Comparison of ENCODE assay signal across 25 cellular contexts in the genomic region with DNA sequence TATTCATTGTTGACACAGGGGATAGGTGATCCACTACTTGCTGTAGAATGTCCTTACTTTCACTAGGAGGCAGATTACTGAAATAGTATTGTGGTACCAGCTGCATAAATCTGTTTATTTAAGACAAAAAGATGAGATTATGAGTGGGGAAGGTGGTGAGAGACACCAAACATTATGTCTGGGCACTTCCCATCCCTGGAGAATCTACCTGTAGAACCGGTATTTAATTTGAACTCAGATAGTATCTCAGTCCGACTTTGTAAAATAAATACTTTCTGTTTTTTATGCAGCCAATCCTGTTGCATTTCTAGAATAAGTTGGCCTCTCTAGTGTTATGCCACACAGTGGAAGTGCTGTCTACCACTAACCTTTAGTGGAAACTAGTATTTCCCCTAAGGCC. TPM values are rescaled to one million over a fixed set of nuclear protein-coding genes. Genes with fewer than 3 reads are reported as not detected.
"Had no signal": no experiment of that assay in that cellular context is flagged by ENCODE, and none has a peak within 500 bp of the region (broad histone marks: within the 10 kb centered on the region; RNA-seq: fewer than 3 reads in every experiment).

No MANE protein-coding gene starts in this region.

- H3K27ac Mint-ChIP-seq: activated T-cell treated with anti-CD3 and anti-CD28 coated beads, Interleukin-2, amount 50 U/mL, for 72 hours; activated T-helper 2 cell treated with anti-CD3 and anti-CD28 coated beads, Interferon-gamma antibody, Interleukin-2, Interleukin-4, amounts not matched to agents 10 μg/mL and 5 μg/mL and 100 μg/mL, durations not matched to agents 14 hours and 24 hours and 36 hours; T-helper 2 cell treated with Interferon-gamma antibody and Interleukin-4, amounts not matched to agents 5 μg/mL and 100 μg/mL, for 36 hours had no signal

- DNase-seq: activated CD4-positive, alpha-beta T cell treated with anti-CD3 and anti-CD28 coated beads for 48 hours; activated CD4-positive, alpha-beta T cell treated with anti-CD3 and anti-CD28 coated beads, Interleukin-2, amount 50 U/mL, for 4 hours; activated CD4-positive, CD25-positive, alpha-beta regulatory T cell treated with anti-CD3 and anti-CD28 coated beads, Interleukin-2, amount 50 U/mL, for 72 hours; activated CD8-positive, alpha-beta memory T cell treated with anti-CD3 and anti-CD28 coated beads for 24 hours; activated gamma-delta T cell treated with Interleukin-2 at 50 U/mL for 16 hours; activated naive CD4-positive, alpha-beta T cell treated with anti-CD3 and anti-CD28 coated beads, Interleukin-2, amount 50 U/mL, for 16 hours; activated T-cell treated with anti-CD3 and anti-CD28 coated beads for 4 hours; activated T-cell treated with anti-CD3 and anti-CD28 coated beads, Interleukin-2, amount 50 U/mL, for 72 hours; amygdala; brain microvascular endothelial cell; KG1; MM.1S; NCI-H1105 treated with DMSO at 0.1 percent for 48 hours; NCI-H1436 treated with DMSO at 0.1 percent for 48 hours; NCI-H187; NCI-H2081; NCI-H524; SHP77 treated with DMSO at 0.1 percent for 48 hours; T-helper 1 cell had no signal

- H3K9me3 Mint-ChIP-seq: activated T-cell treated with anti-CD3 and anti-CD28 coated beads, Interleukin-2, amount 50 U/mL, for 72 hours; activated T-helper 2 cell treated with anti-CD3 and anti-CD28 coated beads, Interferon-gamma antibody, Interleukin-2, Interleukin-4, amounts not matched to agents 10 μg/mL and 5 μg/mL and 100 μg/mL, durations not matched to agents 14 hours and 24 hours and 36 hours; IgD-negative memory B cell; T-helper 2 cell treated with Interferon-gamma antibody and Interleukin-4, amounts not matched to agents 5 μg/mL and 100 μg/mL, for 36 hours; WTC11 had no signal

- H3K4me3 ChIP-seq: cardiac muscle cell, SK-N-MC had no signal

- ATAC-seq: activated T-cell treated with anti-CD3 and anti-CD28 coated beads, Interleukin-2, amount 50 U/mL, for 72 hours; WTC11 had no signal

- H3K4me1 Mint-ChIP-seq: IgD-negative memory B cell, WTC11 had no signal

- H3K27ac ChIP-seq: brain microvascular endothelial cell, cardiac muscle cell, SK-N-MC had no signal

- H3K27me3 Mint-ChIP-seq: IgD-negative memory B cell had no signal

- H3K4me3 Mint-ChIP-seq: activated T-cell treated with anti-CD3 and anti-CD28 coated beads, Interleukin-2, amount 50 U/mL, for 72 hours; IgD-negative memory B cell; T-helper 2 cell treated with Interferon-gamma antibody and Interleukin-4, amounts not matched to agents 5 μg/mL and 100 μg/mL, for 36 hours; WTC11 had no signal

RNA-seq across cellular contexts. Expression of gene FANK1, which starts 59.6 kb away (rescaled TPM):
- total RNA-seq: activated T-helper 2 cell treated with anti-CD3 and anti-CD28 coated beads, Interferon-gamma antibody, Interleukin-2, Interleukin-4, amounts not matched to agents 10 μg/mL and 5 μg/mL and 100 μg/mL, durations not matched to agents 14 hours and 24 hours and 36 hours had no signal
